In genomic region chr17:62995377-62995885, GRCh38 we compare ENCODE assay signal across 8 cellular contexts. TPM values are rescaled to one million over a fixed set of nuclear protein-coding genes. Genes with fewer than 3 reads are reported as not detected.
A peak's percentile ranks its signal among the peaks of the same experiment; 100 is the strongest.
DNase-seq lines count a peak whose midpoint lies in the region; ATAC-seq and TF ChIP-seq lines count a peak whose summit lies in the region.

No MANE protein-coding gene starts in this region.

- peaks cover under 1% of the 10 kb centered on the region for H4K20me1 ChIP-seq in hepatocyte (ENCODE audit: insufficient read depth, poor library complexity, severe bottlenecking)

- H3K27ac ChIP-seq in hepatocyte (no peak overlapping the region), testis (peak overlapping the region in 1 of 2 donors; percentile 19)

- ATAC-seq in activated T-cell treated with anti-CD3 and anti-CD28 coated beads, Interleukin-2, amount 50 U/mL, for 72 hours (replicated peaks in 1 of 2) = peak; percentile 50 to 65
- ATAC-seq in GM21526 (IDR thresholded peaks at IDR 0.05; ENCODE audit: low FRiP score, unreplicated experiment) (no peak), GM18861 (IDR thresholded peaks at IDR 0.05; ENCODE audit: unreplicated experiment) (no peak)

- H3K9me3 ChIP-seq in hepatocyte (ENCODE audit: low read depth) = no peaks in the 10 kb centered on the region
- H3K9me3 ChIP-seq in testis = no peaks in the 10 kb centered on the region

- H3K4me1 ChIP-seq in hepatocyte (ENCODE audit: insufficient read depth) (no peaks in the 10 kb centered on the region), testis (peaks cover 3% of the 10 kb centered on the region)

- DNase-seq in activated T-cell treated with anti-CD3 and anti-CD28 coated beads, Interleukin-2, amount 50 U/mL, for 72 hours = peak; percentile 35 to 38
- DNase-seq in activated T-cell treated with anti-CD3 and anti-CD28 coated beads, Interleukin-2, amount 50 U/mL, for 24 hours = no peak
- peak; percentile 9 for DNase-seq in NCI-H2029 (lab: John Stamatoyannopoulos, UW)
- peak; percentile 62 for DNase-seq in activated naive CD4-positive, alpha-beta T cell treated with anti-CD3 and anti-CD28 coated beads for 36 hours
- peak; percentile 31 for DNase-seq in hepatocyte (ENCODE audit: low spot score)
- peak; percentile 67 for DNase-seq in testis

- H3K9me2 ChIP-seq in hepatocyte (replicated peaks; ENCODE audit: insufficient read depth) = no peaks in the 10 kb centered on the region

- H3K4me1 Mint-ChIP-seq in activated T-cell treated with anti-CD3 and anti-CD28 coated beads, Interleukin-2, amount 50 U/mL, for 72 hours (ENCODE audit: low read depth) = peaks cover 9% of the 10 kb centered on the region
- peaks cover 13% of the 10 kb centered on the region for H3K4me1 Mint-ChIP-seq in activated T-cell treated with anti-CD3 and anti-CD28 coated beads, Interleukin-2, amount 50 U/mL, for 24 hours (ENCODE audit: low read depth)
- H3K4me1 Mint-ChIP-seq in activated naive CD4-positive, alpha-beta T cell treated with anti-CD3 and anti-CD28 coated beads for 36 hours (ENCODE audit: low read depth) = peaks cover 11% of the 10 kb centered on the region

- no peak for TF ChIP-seq POLR2A in testis (IDR thresholded peaks at IDR 0.05)

- H3K27ac Mint-ChIP-seq in activated T-cell treated with anti-CD3 and anti-CD28 coated beads, Interleukin-2, amount 50 U/mL, for 72 hours = no peak overlapping the region
- H3K27ac Mint-ChIP-seq in activated T-cell treated with anti-CD3 and anti-CD28 coated beads, Interleukin-2, amount 50 U/mL, for 24 hours = no peak overlapping the region
- H3K27ac Mint-ChIP-seq in activated naive CD4-positive, alpha-beta T cell treated with anti-CD3 and anti-CD28 coated beads for 36 hours = no peak overlapping the region

- TF ChIP-seq CTCF in hepatocyte (IDR thresholded peaks at IDR 0.05; ENCODE audit: poor library complexity) (peak; percentile 34), testis (IDR thresholded peaks at IDR 0.05) (peak in 1 of 3 experiments; percentile 31)

- H3K4me3 ChIP-seq in hepatocyte = no peak overlapping the region
- no peak overlapping the region for H3K4me3 ChIP-seq in testis

- H3K9me3 Mint-ChIP-seq in activated T-cell treated with anti-CD3 and anti-CD28 coated beads, Interleukin-2, amount 50 U/mL, for 72 hours = no peaks in the 10 kb centered on the region
- peaks cover 2% of the 10 kb centered on the region for H3K9me3 Mint-ChIP-seq in activated T-cell treated with anti-CD3 and anti-CD28 coated beads, Interleukin-2, amount 50 U/mL, for 24 hours
- peaks cover 2% of the 10 kb centered on the region for H3K9me3 Mint-ChIP-seq in activated naive CD4-positive, alpha-beta T cell treated with anti-CD3 and anti-CD28 coated beads for 36 hours

- H3K4me2 ChIP-seq in hepatocyte = no peak overlapping the region

- CTCF ChIA-PET in activated naive CD4-positive, alpha-beta T cell treated with anti-CD3 and anti-CD28 coated beads for 36 hours (lab: Charles Lee) = interaction anchor here (0.6 to 1.7 kb wide), 14 partner anchors 9 to 416 kb away, joined by 3 to 22 read pairs (median 3); no protein-coding TSS in a partner anchor

- no peaks in the 10 kb centered on the region for H3K36me3 ChIP-seq in hepatocyte (replicated peaks; ENCODE audit: insufficient read depth, low read depth)
- H3K36me3 ChIP-seq in testis (ENCODE audit: low read depth, missing control alignments) = no peaks in the 10 kb centered on the region

- H3K27me3 ChIP-seq in hepatocyte = no peaks in the 10 kb centered on the region
- no peaks in the 10 kb centered on the region for H3K27me3 ChIP-seq in testis

- intact Hi-C loops in activated naive CD4-positive, alpha-beta T cell treated with anti-CD3 and anti-CD28 coated beads for 36 hours (cut with micrococcal nuclease) = loop anchor here (1.0 kb wide), 1 partner anchor 411 kb away; no protein-coding TSS in a partner anchor
- intact Hi-C loops in testis (cut with DNase I; ENCODE audit: low total_unique reads) = no loop called here

- no peak overlapping the region for H3K4me3 Mint-ChIP-seq in activated T-cell treated with anti-CD3 and anti-CD28 coated beads, Interleukin-2, amount 50 U/mL, for 72 hours
- H3K4me3 Mint-ChIP-seq in activated T-cell treated with anti-CD3 and anti-CD28 coated beads, Interleukin-2, amount 50 U/mL, for 24 hours = no peak overlapping the region
- no peak overlapping the region for H3K4me3 Mint-ChIP-seq in activated naive CD4-positive, alpha-beta T cell treated with anti-CD3 and anti-CD28 coated beads for 36 hours

- WGBS in hepatocyte (ENCODE audit: low lambda C conversion rate, missing lambda C conversion rate) = 94% methylated on average over 3 of the region's 3 CpGs
- 57 to 71% methylated on average over 3 of the region's 3 CpGs for WGBS in testis, 2 donors

- H3K27me3 Mint-ChIP-seq in activated T-cell treated with anti-CD3 and anti-CD28 coated beads, Interleukin-2, amount 50 U/mL, for 72 hours (ENCODE audit: low read depth) = no peaks in the 10 kb centered on the region
- no peaks in the 10 kb centered on the region for H3K27me3 Mint-ChIP-seq in activated T-cell treated with anti-CD3 and anti-CD28 coated beads, Interleukin-2, amount 50 U/mL, for 24 hours
- H3K27me3 Mint-ChIP-seq in activated naive CD4-positive, alpha-beta T cell treated with anti-CD3 and anti-CD28 coated beads for 36 hours (ENCODE audit: low read depth) = no peaks in the 10 kb centered on the region

- H3K79me2 ChIP-seq in hepatocyte = peaks cover 79% of the 10 kb centered on the region

- H2AFZ ChIP-seq in hepatocyte = no peak overlapping the region

- no peaks in the 10 kb centered on the region for H3K36me3 Mint-ChIP-seq in activated T-cell treated with anti-CD3 and anti-CD28 coated beads, Interleukin-2, amount 50 U/mL, for 72 hours (ENCODE audit: insufficient read depth in 2 of 2)
- H3K36me3 Mint-ChIP-seq in activated T-cell treated with anti-CD3 and anti-CD28 coated beads, Interleukin-2, amount 50 U/mL, for 24 hours (ENCODE audit: low read depth) = no peaks in the 10 kb centered on the region
- H3K36me3 Mint-ChIP-seq in activated naive CD4-positive, alpha-beta T cell treated with anti-CD3 and anti-CD28 coated beads for 36 hours (ENCODE audit: low read depth) = peaks cover 2% of the 10 kb centered on the region

RNA-seq across cellular contexts. Expression of gene TANC2, which starts 29.4 kb away (rescaled TPM):
- 10 to 100 TPM in 1 of 2 donors, 1 to 10 TPM in 1; 7.4 to 16.1 TPM for total RNA-seq in activated T-cell treated with anti-CD3 and anti-CD28 coated beads, Interleukin-2, amount 50 U/mL, for 72 hours
- total RNA-seq in activated naive CD4-positive, alpha-beta T cell treated with anti-CD3 and anti-CD28 coated beads for 36 hours = 1 to 10 TPM; 4.3 to 5.7 TPM
- total RNA-seq in hepatocyte = 16.7 and 39.2 TPM in 2 replicates
- 20.4 and 20.8 TPM in 2 replicates for polyA plus RNA-seq in hepatocyte
- total RNA-seq in testis = 100 to 1,000 TPM; 163 to 219 TPM
- polyA plus RNA-seq in testis (ENCODE audit: insufficient read depth, low read depth, low replicate concordance) = 53.2 TPM

Comparison
In these comparisons a context has a peak if more than half of its experiments do, and no peak if none do; other contexts are left out.
1. ATAC-seq: peak in activated T-cell treated with anti-CD3 and anti-CD28 coated beads, Interleukin-2, amount 50 U/mL, for 72 hours (2 of 2); none in GM21526 (single experiment) and GM18861 (single experiment).